In the genomic region with DNA sequence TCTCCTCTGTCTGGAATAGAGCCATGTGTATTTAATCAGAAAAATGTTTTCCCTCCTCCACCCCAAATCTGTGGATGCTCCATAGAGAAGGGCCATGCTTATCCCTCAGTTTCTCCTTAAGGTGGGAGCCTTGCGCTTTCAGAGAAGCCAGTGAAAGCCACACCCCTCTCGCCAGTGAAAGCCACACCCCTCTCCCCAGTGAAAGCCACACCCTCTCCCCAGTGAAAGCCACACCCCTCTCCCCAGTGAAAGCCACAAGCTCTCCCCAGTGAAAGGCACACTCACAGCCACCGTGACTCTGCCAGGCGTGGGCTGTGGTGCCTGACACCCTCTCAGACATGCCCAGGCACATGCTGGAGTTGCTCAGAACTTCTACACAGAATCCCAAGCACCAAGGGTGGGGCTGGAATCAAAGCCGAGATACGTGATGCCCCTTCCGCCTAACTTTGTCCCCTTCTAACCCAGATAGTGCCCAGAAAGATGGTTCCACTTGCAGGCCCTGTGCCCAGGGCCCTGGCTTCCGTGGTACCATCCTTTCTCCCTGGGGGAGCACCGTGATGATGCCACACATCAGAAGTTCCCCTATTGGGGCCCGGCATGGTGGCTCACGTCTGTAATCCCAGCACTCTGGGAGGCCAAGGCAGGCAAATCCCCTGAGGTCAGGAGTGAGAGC, we compare ENCODE assay signal across 8 cellular contexts. TPM values are rescaled to one million over a fixed set of nuclear protein-coding genes. Genes with fewer than 3 reads are reported as not detected.
DNase-seq lines count a peak whose midpoint lies in the region; ATAC-seq and TF ChIP-seq lines count a peak whose summit lies in the region.

No MANE protein-coding gene starts in this region.

- H3K4me3 Mint-ChIP-seq in activated naive CD4-positive, alpha-beta T cell treated with anti-CD3 and anti-CD28 coated beads for 36 hours, result peak overlapping the region; percentile 10

- H3K27me3 Mint-ChIP-seq in activated naive CD4-positive, alpha-beta T cell treated with anti-CD3 and anti-CD28 coated beads for 36 hours (ENCODE audit: low read depth), result no peaks in the 10 kb centered on the region

- H3K36me3 Mint-ChIP-seq in activated naive CD4-positive, alpha-beta T cell treated with anti-CD3 and anti-CD28 coated beads for 36 hours (ENCODE audit: low read depth), result no peaks in the 10 kb centered on the region

- CTCF ChIA-PET in GM10248 (lab: Yijun Ruan, JAX), result interaction anchor here (0.7 to 6.5 kb wide), 20 partner anchors 7 to 692 kb away, joined by 3 to 39 read pairs (median 4); no protein-coding TSS in a partner anchor
- CTCF ChIA-PET in activated naive CD4-positive, alpha-beta T cell treated with anti-CD3 and anti-CD28 coated beads for 36 hours (lab: Charles Lee), result interaction anchor here (0.5 to 2.1 kb wide), 14 partner anchors 11 to 125 kb away, joined by 3 to 18 read pairs (median 4); no protein-coding TSS in a partner anchor

- no peaks in the 10 kb centered on the region for H3K9me3 Mint-ChIP-seq in activated naive CD4-positive, alpha-beta T cell treated with anti-CD3 and anti-CD28 coated beads for 36 hours

- TF ChIP-seq CTCF in GM10248 (IDR thresholded peaks at IDR 0.05; ENCODE audit: control extremely low read depth, extremely low read depth, low read depth, missing control alignments), result no peak

- H3K4me1 Mint-ChIP-seq in activated naive CD4-positive, alpha-beta T cell treated with anti-CD3 and anti-CD28 coated beads for 36 hours (ENCODE audit: low read depth), result peaks cover 40% of the 10 kb centered on the region

- H3K27ac Mint-ChIP-seq in activated naive CD4-positive, alpha-beta T cell treated with anti-CD3 and anti-CD28 coated beads for 36 hours, result peak overlapping the region; percentile 87

- POLR2A ChIA-PET in GM10248 (lab: Yijun Ruan, JAX), result interaction anchor here (0.6 to 0.9 kb wide), 2 partner anchors 506 to 659 kb away, joined by 4 to 10 read pairs; no protein-coding TSS in a partner anchor

- in situ Hi-C loops in SK-MEL-5 (cut with HindIII; ENCODE audit: low pct_unique_long_range_greater_than_20kb, low sequenced_read_pairs), result no loop called here

- peak; percentile 71 for DNase-seq in GM10248 (ENCODE audit: extremely low spot score)
- DNase-seq in SK-MEL-5 (ENCODE audit: low read depth, low spot score), result peak; percentile 83
- peak; percentile 92 for DNase-seq in activated naive CD4-positive, alpha-beta T cell treated with anti-CD3 and anti-CD28 coated beads for 36 hours
- peak; percentile 68 for DNase-seq in iris pigment epithelial cell (ENCODE audit: low read depth)
- DNase-seq in stimulated activated CD8-positive, alpha-beta memory T cell treated with anti-CD3 and anti-CD28 coated beads, Interleukin-2, amount 100 ng/mL, for 48 hours (ENCODE audit: low read depth in 2 of 2), result peak; percentile 70 to 76
- no peak for DNase-seq in pons (ENCODE audit: low spot score)
- DNase-seq in NCI-H128 (lab: John Stamatoyannopoulos, UW; ENCODE audit: unreplicated experiment), result no peak

- intact Hi-C loops in activated naive CD4-positive, alpha-beta T cell treated with anti-CD3 and anti-CD28 coated beads for 36 hours (cut with micrococcal nuclease), result loop anchor here (1.0 to 10.0 kb wide), 3 partner anchors 17 to 399 kb away; partner anchors contain the start of genes PRR5 and RTL6

- ATAC-seq in HG02970 (IDR thresholded peaks at IDR 0.05; ENCODE audit: low FRiP score, unreplicated experiment), result peak; percentile 46

RNA-seq across cellular contexts. Expression of gene PRR5, which starts 16.5 kb away (rescaled TPM):
- 11.1 and 11.3 TPM in 2 replicates for total RNA-seq in SK-MEL-5 (2014; rRNA removed; shearing (Covaris generic))
- polyA plus RNA-seq in SK-MEL-5 (2015; cell fraction: cytosol; rRNA removed), result 30.5 and 35.3 TPM in 2 replicates
- 32.2 and 39.5 TPM in 2 replicates for polyA plus RNA-seq in SK-MEL-5 (2015; cell fraction: nucleus; rRNA removed)
- 10 to 100 TPM in 1 of 2 experiments, 1 to 10 TPM in 1; 7.9 to 10.2 TPM for total RNA-seq in activated naive CD4-positive, alpha-beta T cell treated with anti-CD3 and anti-CD28 coated beads for 36 hours

Comparison
In these comparisons a context has a peak if more than half of its experiments do, and no peak if none do; other contexts are left out.
1. DNase-seq: peak in GM10248 (single experiment), SK-MEL-5 (single experiment), activated naive CD4-positive, alpha-beta T cell treated with anti-CD3 and anti-CD28 coated beads for 36 hours (single experiment), iris pigment epithelial cell (single experiment) and stimulated activated CD8-positive, alpha-beta memory T cell treated with anti-CD3 and anti-CD28 coated beads, Interleukin-2, amount 100 ng/mL, for 48 hours (2 of 2); none in pons (single experiment) and NCI-H128 (single experiment).